In the genomic region with DNA sequence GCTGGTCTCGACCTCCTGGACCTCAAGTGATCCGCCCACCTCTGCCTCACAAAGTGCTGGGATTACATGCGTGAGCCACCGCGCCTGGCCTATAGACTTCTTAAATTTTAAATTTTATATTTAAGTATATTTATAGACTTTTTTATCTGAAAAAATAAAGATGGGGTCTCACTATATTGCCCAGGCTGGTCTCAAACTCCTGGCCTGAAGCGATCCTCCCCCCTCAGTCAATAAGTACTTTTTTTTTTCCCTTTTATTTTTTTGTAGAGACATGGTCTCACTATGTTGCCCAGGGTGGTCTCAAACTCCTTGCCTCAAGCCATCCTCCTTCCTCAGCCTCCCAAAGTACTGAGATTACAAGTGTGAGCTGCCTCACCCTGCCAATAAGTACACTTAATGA, we compare ENCODE assay signal across 1 cellular context.
TF ChIP-seq lines count a peak whose summit lies in the region.

No MANE protein-coding gene starts in this region.

TF ChIP-seq in IMR-90, 13 proteins besides CTCF, POLR2A, EP300 and RAD21 (continued from another document):
- TF ChIP-seq NFE2L2 (IDR thresholded peaks at IDR 0.05; ENCODE audit: low read depth, low read length) (no peak), CHD1 (IDR thresholded peaks at IDR 0.05; ENCODE audit: low read depth, low read length) (no peak), FOS (IDR thresholded peaks at IDR 0.05; ENCODE audit: low read depth, low read length) (no peak), SMC3 (IDR thresholded peaks at IDR 0.05; ENCODE audit: low read depth, low read length) (no peak), MAZ (IDR thresholded peaks at IDR 0.05; ENCODE audit: borderline replicate concordance, low read depth, low read length) (no peak), RFX5 (IDR thresholded peaks at IDR 0.05; ENCODE audit: low read depth, low read length) (no peak), MAFK (IDR thresholded peaks at IDR 0.05; ENCODE audit: low read depth, low read length) (no peak), CEBPB (IDR thresholded peaks at IDR 0.05; ENCODE audit: low read depth, low read length) (no peak), MXI1 (IDR thresholded peaks at IDR 0.05; ENCODE audit: borderline replicate concordance, low read depth, low read length) (no peak), RCOR1 (IDR thresholded peaks at IDR 0.05; ENCODE audit: insufficient replicate concordance, low read length) (no peak)
- TF ChIP-seq, protein P1, sequence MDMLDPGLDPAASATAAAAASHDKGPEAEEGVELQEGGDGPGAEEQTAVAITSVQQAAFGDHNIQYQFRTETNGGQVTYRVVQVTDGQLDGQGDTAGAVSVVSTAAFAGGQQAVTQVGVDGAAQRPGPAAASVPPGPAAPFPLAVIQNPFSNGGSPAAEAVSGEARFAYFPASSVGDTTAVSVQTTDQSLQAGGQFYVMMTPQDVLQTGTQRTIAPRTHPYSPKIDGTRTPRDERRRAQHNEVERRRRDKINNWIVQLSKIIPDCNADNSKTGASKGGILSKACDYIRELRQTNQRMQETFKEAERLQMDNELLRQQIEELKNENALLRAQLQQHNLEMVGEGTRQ (IDR thresholded peaks at IDR 0.05; ENCODE audit: low read depth, low read length), result no peak
- TF ChIP-seq, protein P2, sequence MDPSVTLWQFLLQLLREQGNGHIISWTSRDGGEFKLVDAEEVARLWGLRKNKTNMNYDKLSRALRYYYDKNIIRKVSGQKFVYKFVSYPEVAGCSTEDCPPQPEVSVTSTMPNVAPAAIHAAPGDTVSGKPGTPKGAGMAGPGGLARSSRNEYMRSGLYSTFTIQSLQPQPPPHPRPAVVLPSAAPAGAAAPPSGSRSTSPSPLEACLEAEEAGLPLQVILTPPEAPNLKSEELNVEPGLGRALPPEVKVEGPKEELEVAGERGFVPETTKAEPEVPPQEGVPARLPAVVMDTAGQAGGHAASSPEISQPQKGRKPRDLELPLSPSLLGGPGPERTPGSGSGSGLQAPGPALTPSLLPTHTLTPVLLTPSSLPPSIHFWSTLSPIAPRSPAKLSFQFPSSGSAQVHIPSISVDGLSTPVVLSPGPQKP (IDR thresholded peaks at IDR 0.05; ENCODE audit: borderline replicate concordance, low read depth, low read length), result no peak
